ENCODE assay signal across 7 cellular contexts in genomic region chrY:7374485-7374884, GRCh38.
DNase-seq lines count a peak whose midpoint lies in the region; ATAC-seq and TF ChIP-seq lines count a peak whose summit lies in the region.
"Not testable (repeated sequence)": the region's sequence is repeated elsewhere in the genome, so short reads cannot be mapped to it uniquely, and the experiment has no call there.

No MANE protein-coding gene starts in this region.

- H3K79me2 ChIP-seq in GM23248 (ENCODE audit: insufficient read depth) = not testable (repeated sequence)

- not testable (repeated sequence) for H3K4me3 Mint-ChIP-seq in activated CD4-positive, alpha-beta memory T cell treated with anti-CD3 and anti-CD28 coated beads for 36 hours; stimulated activated effector memory CD8-positive, alpha-beta T cell treated with anti-CD3 and anti-CD28 coated beads, Interleukin-12 subunit alpha, Interleukin-12 subunit beta, amount 100 ng/mL, for 72 hours

- peaks cover 38% of the 10 kb centered on the region for H3K36me3 Mint-ChIP-seq in activated CD4-positive, alpha-beta memory T cell treated with anti-CD3 and anti-CD28 coated beads for 36 hours
- H3K36me3 Mint-ChIP-seq in stimulated activated effector memory CD8-positive, alpha-beta T cell treated with anti-CD3 and anti-CD28 coated beads, Interleukin-12 subunit alpha, Interleukin-12 subunit beta, amount 100 ng/mL, for 72 hours = peaks cover 99% of the 10 kb centered on the region

- intact Hi-C loops in activated CD4-positive, alpha-beta memory T cell treated with anti-CD3 and anti-CD28 coated beads for 36 hours (cut with micrococcal nuclease) = not testable (repeated sequence)

- peaks cover 36% of the 10 kb centered on the region for H3F3A ChIP-seq in GM23248 (ENCODE audit: insufficient read depth)

- H3K9me2 ChIP-seq in GM23248 (ENCODE audit: insufficient read depth) = not testable (repeated sequence)

- H2AFZ ChIP-seq in GM23248 = not testable (repeated sequence)

- not testable (repeated sequence) for H4K20me1 ChIP-seq in GM23248 (ENCODE audit: insufficient read depth)

- H3K9me3 Mint-ChIP-seq in activated CD4-positive, alpha-beta memory T cell treated with anti-CD3 and anti-CD28 coated beads for 36 hours; stimulated activated effector memory CD8-positive, alpha-beta T cell treated with anti-CD3 and anti-CD28 coated beads, Interleukin-12 subunit alpha, Interleukin-12 subunit beta, amount 100 ng/mL, for 72 hours: not testable (repeated sequence)

- not testable (repeated sequence) for H3K9ac ChIP-seq in GM23248

- H3K36me3 ChIP-seq in GM23248 (ENCODE audit: low read depth) = peaks cover 17% of the 10 kb centered on the region; the same call in 1 of the 2 replicates

- not testable (repeated sequence) for H3K9me3 ChIP-seq in GM23248 (ENCODE audit: low read depth)

- H3K4me1 ChIP-seq in GM23248 (ENCODE audit: insufficient read depth); foreskin keratinocyte: not testable (repeated sequence)

- DNase-seq in AG20443 (ENCODE audit: low spot score) = peak; percentile 15
- DNase-seq in GM23248 = peak; percentile 74
- peak; percentile 0 for DNase-seq in M059J (ENCODE audit: low read depth)
- DNase-seq in activated CD4-positive, alpha-beta memory T cell treated with anti-CD3 and anti-CD28 coated beads for 36 hours = peak; percentile 11
- peak; percentile 20 for DNase-seq in choroid plexus epithelial cell (ENCODE audit: low read depth)
- peak; percentile 34 to 68 for DNase-seq in foreskin keratinocyte
- not testable (repeated sequence) for DNase-seq in stimulated activated effector memory CD8-positive, alpha-beta T cell treated with anti-CD3 and anti-CD28 coated beads, Interleukin-12 subunit alpha, Interleukin-12 subunit beta, amount 100 ng/mL, for 72 hours (ENCODE audit: low spot score in 2 of 2)

- peak; percentile 61 for ATAC-seq in foreskin keratinocyte
- peak; percentile 37 for ATAC-seq in stimulated activated effector memory CD8-positive, alpha-beta T cell treated with anti-CD3 and anti-CD28 coated beads, Interleukin-12 subunit alpha, Interleukin-12 subunit beta, amount 100 ng/mL, for 72 hours

- not testable (repeated sequence) for H3K27me3 ChIP-seq in GM23248 (replicated peaks; ENCODE audit: insufficient read depth); foreskin keratinocyte

- CTCF ChIA-PET in activated CD4-positive, alpha-beta memory T cell treated with anti-CD3 and anti-CD28 coated beads for 36 hours (lab: Charles Lee) = not testable (repeated sequence)

- H3K4me3 ChIP-seq in GM23248; choroid plexus epithelial cell (ENCODE audit: low read depth, low read length): not testable (repeated sequence)

- H3K4me1 Mint-ChIP-seq in activated CD4-positive, alpha-beta memory T cell treated with anti-CD3 and anti-CD28 coated beads for 36 hours (ENCODE audit: low read depth) = peaks cover 14% of the 10 kb centered on the region
- not testable (repeated sequence) for H3K4me1 Mint-ChIP-seq in stimulated activated effector memory CD8-positive, alpha-beta T cell treated with anti-CD3 and anti-CD28 coated beads, Interleukin-12 subunit alpha, Interleukin-12 subunit beta, amount 100 ng/mL, for 72 hours

- H3K4me2 ChIP-seq in GM23248 (ENCODE audit: unreplicated experiment) = peak overlapping the region; percentile 42

- peak overlapping the region; percentile 90 for H3K27ac ChIP-seq in GM23248
- H3K27ac ChIP-seq in foreskin keratinocyte = peak overlapping the region; percentile 66

- POLR2A ChIA-PET in activated CD4-positive, alpha-beta memory T cell treated with anti-CD3 and anti-CD28 coated beads for 36 hours (lab: Charles Lee) = not testable (repeated sequence)

- WGBS in GM23248 (ENCODE audit: low coverage in 1 of 2, low lambda C conversion rate in 2 of 2, missing lambda C conversion rate in 2 of 2), 2 experiments = 7 to 13% methylated on average over 4 of the region's 4 CpGs

- TF ChIP-seq CTCF in choroid plexus epithelial cell (conservative IDR thresholded peaks at IDR 0.05; ENCODE audit: low read depth, low read length); foreskin keratinocyte (conservative IDR thresholded peaks at IDR 0.05): not testable (repeated sequence)

- H3K27ac Mint-ChIP-seq in activated CD4-positive, alpha-beta memory T cell treated with anti-CD3 and anti-CD28 coated beads for 36 hours; stimulated activated effector memory CD8-positive, alpha-beta T cell treated with anti-CD3 and anti-CD28 coated beads, Interleukin-12 subunit alpha, Interleukin-12 subunit beta, amount 100 ng/mL, for 72 hours: not testable (repeated sequence)

- in situ Hi-C loops in GM23248 (cut with MboI) = not testable (repeated sequence)

- not testable (repeated sequence) for H3K27me3 Mint-ChIP-seq in activated CD4-positive, alpha-beta memory T cell treated with anti-CD3 and anti-CD28 coated beads for 36 hours
